In the genomic region with DNA sequence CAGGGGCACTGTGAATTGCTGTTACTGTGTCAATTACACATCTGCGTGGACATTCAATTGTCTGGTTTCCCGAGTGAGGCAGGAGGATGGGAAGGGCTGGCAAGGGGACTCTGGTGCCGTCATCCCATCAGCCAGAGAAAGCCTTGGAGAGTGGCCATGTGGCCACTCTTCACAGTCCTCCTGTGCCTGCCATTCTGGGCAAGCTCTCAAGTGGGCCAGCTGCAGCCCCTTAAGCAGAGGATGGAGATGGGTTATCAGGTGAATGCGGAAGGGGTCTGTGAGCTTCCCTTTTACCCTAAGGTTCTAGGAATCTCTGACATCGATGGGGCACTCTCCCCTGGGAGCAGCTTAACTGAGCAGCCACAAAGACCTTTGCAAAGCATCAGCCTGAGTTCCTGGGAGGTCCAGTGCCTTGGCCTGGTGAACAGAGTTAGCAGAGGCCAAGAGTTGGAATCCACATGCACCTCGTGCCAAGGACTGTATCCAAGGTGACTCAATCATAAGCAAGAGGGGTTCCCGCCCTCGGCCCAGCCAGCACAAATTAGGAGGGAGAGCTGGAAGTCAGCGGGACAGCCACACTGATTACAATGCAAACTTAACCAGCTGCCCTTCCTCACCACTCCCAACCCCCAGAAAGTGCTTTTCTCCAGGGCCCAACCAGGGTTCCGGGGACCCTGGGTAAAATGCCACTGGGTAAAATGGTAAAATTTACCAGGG, we compare ENCODE assay signal across 14 cellular contexts.
DNase-seq lines count a peak whose midpoint lies in the region; ATAC-seq and TF ChIP-seq lines count a peak whose summit lies in the region.
"Had no signal": no experiment of that assay in that cellular context is flagged by ENCODE, and none has a peak within 500 bp of the region (broad histone marks: within the 10 kb centered on the region; RNA-seq: fewer than 3 reads in every experiment).

No MANE protein-coding gene starts in this region.

- TF ChIP-seq CTCF in fibroblast of mammary gland (conservative IDR thresholded peaks at IDR 0.05; ENCODE audit: control insufficient read depth, insufficient read depth, low read depth, low read length) = no peak
- no peak for TF ChIP-seq CTCF in mesothelial cell of epicardium (IDR thresholded peaks at IDR 0.05; ENCODE audit: unreplicated experiment)
- no peak for TF ChIP-seq CTCF in thyroid gland (IDR thresholded peaks at IDR 0.05)

- DNase-seq in DMS79 (lab: John Stamatoyannopoulos, UW) (peak; percentile 81), NCI-H2029 treated with DMSO at 0.1 percent for 48 hours (lab: John Stamatoyannopoulos, UW) (peak; percentile 49), fibroblast of mammary gland (ENCODE audit: low read depth) (peak; percentile 8), mesothelial cell of epicardium (ENCODE audit: low spot score in 2 of 2, unreplicated experiment in 2 of 2) (no peak), germinal center (ENCODE audit: low spot score) (no peak), thyroid gland (no peak)
- DNase-seq: activated CD8-positive, alpha-beta T cell treated with anti-CD3 and anti-CD28 coated beads for 36 hours; activated gamma-delta T cell; GDM1; stimulated activated CD4-positive, alpha-beta T cell treated with anti-CD3 and anti-CD28 coated beads, Interleukin-4, amount 100 ng/mL, for 4 hours; stomach had no signal

- H3K4me3 Mint-ChIP-seq in mesothelial cell of epicardium = peak overlapping the region; percentile 37
- H3K4me3 Mint-ChIP-seq: activated CD8-positive, alpha-beta T cell treated with anti-CD3 and anti-CD28 coated beads for 36 hours had no signal

- no peaks in the 10 kb centered on the region for H3K36me3 Mint-ChIP-seq in mesothelial cell of epicardium

- intact Hi-C loops in thyroid gland (cut with DNase I) = no loop called here

- H3K4me3 ChIP-seq in fibroblast of mammary gland (ENCODE audit: control insufficient read depth, low read depth, low read length) (no peak overlapping the region), thyroid gland (replicated peaks in 1 of 3) (no peak overlapping the region)
- H3K4me3 ChIP-seq: stomach had no signal

- H3K27ac ChIP-seq in thyroid gland = no peak overlapping the region
- H3K27ac ChIP-seq: breast epithelium, stomach had no signal

- TF ChIP-seq POLR2A in GM18505 (IDR thresholded peaks at IDR 0.05; ENCODE audit: borderline replicate concordance, extremely low read depth, insufficient read depth, insufficient read length) (no peak), thyroid gland (IDR thresholded peaks at IDR 0.05) (no peak)

- H3K27ac Mint-ChIP-seq in mesothelial cell of epicardium = no peak overlapping the region
- H3K27ac Mint-ChIP-seq: activated CD8-positive, alpha-beta T cell treated with anti-CD3 and anti-CD28 coated beads for 36 hours had no signal

- no peaks in the 10 kb centered on the region for H3K9me3 Mint-ChIP-seq in mesothelial cell of epicardium
- H3K9me3 Mint-ChIP-seq: activated CD8-positive, alpha-beta T cell treated with anti-CD3 and anti-CD28 coated beads for 36 hours had no signal

- H3K36me3 ChIP-seq in thyroid gland = no peaks in the 10 kb centered on the region
- H3K36me3 ChIP-seq: breast epithelium, stomach had no signal

- no peaks in the 10 kb centered on the region for H3K4me1 ChIP-seq in thyroid gland
- H3K4me1 ChIP-seq: breast epithelium had no signal

- H3K27me3 Mint-ChIP-seq in mesothelial cell of epicardium (ENCODE audit: low read depth) = peaks cover 80% of the 10 kb centered on the region

- no peaks in the 10 kb centered on the region for H3K9me3 ChIP-seq in thyroid gland
- H3K9me3 ChIP-seq: breast epithelium, stomach had no signal

- H3K4me1 Mint-ChIP-seq in mesothelial cell of epicardium = peaks cover 7% of the 10 kb centered on the region

- ATAC-seq in GM18505 (IDR thresholded peaks at IDR 0.05; ENCODE audit: unreplicated experiment) (no peak), GM19328 (IDR thresholded peaks at IDR 0.05; ENCODE audit: unreplicated experiment) (no peak)
- ATAC-seq: activated CD8-positive, alpha-beta T cell treated with anti-CD3 and anti-CD28 coated beads for 36 hours had no signal

- 7 to 13% methylated on average over 10 of the region's 10 CpGs for WGBS in thyroid gland, 2 donors

- H3K27me3 ChIP-seq in thyroid gland = peaks cover 10% of the 10 kb centered on the region

Comparison
In these comparisons a context has a peak if more than half of its experiments do, and no peak if none do; other contexts are left out.
1. DNase-seq: peak in DMS79 (single experiment), NCI-H2029 treated with DMSO at 0.1 percent for 48 hours (single experiment) and fibroblast of mammary gland (single experiment); none in mesothelial cell of epicardium (0 of 2), germinal center (single experiment) and thyroid gland (0 of 2).